ENCODE assay signal across 1 cellular context in genomic region chr12:76636141-76636692, GRCh38.
TF ChIP-seq lines count a peak whose summit lies in the region.

No MANE protein-coding gene starts in this region.

TF ChIP-seq in K562, 482 proteins besides CTCF, POLR2A, EP300 and RAD21 (continued from another document and continues in another):
- TF ChIP-seq NFIC (IDR thresholded peaks at IDR 0.05) (peak; percentile 70), ZZZ3 (IDR thresholded peaks at IDR 0.05) (no peak), CEBPG (CRISPR knock-in tag; IDR thresholded peaks at IDR 0.05) (no peak), CEBPG (tag; conservative IDR thresholded peaks at IDR 0.05 in 1 of 2, IDR thresholded peaks at IDR 0.05 in 1 of 2) (peak in 1 of 2 experiments; percentile 32; a peak in 1 of 4 replicates), MEIS2 (IDR thresholded peaks at IDR 0.05; ENCODE audit: partially characterized antibody) (peak; percentile 54), SMARCE1 (IDR thresholded peaks at IDR 0.05) (peak; percentile 51; the same call in 1 of the 2 replicates), ZNF143 (CRISPR knock-in tag; IDR thresholded peaks at IDR 0.05) (no peak), CBFA2T2 (conservative IDR thresholded peaks at IDR 0.05) (peak; percentile 89), TCF3 (CRISPR knock-in tag; IDR thresholded peaks at IDR 0.05) (peak; percentile 82), NCOR1 (IDR thresholded peaks at IDR 0.05) (peak; percentile 77), DNMT1 (IDR thresholded peaks at IDR 0.05) (no peak), CTBP1 (IDR thresholded peaks at IDR 0.05; ENCODE audit: borderline replicate concordance) (peak; percentile 54; the same call in 1 of the 2 replicates), KDM1A (IDR thresholded peaks at IDR 0.05) (peak; percentile 94), SMARCA4 (IDR thresholded peaks at IDR 0.05) (peak; percentile 74), GTF2E2 (tag; IDR thresholded peaks at IDR 0.05) (no peak), RCOR1 (IDR thresholded peaks at IDR 0.05; ENCODE audit: borderline replicate concordance in 1 of 2, low read depth in 2 of 2, low read length in 2 of 2) (peak; percentile 38 to 79; a peak in 3 of 4 replicates), ATF3 (IDR thresholded peaks at IDR 0.05) (peak; percentile 91), ATF3 (CRISPR knock-in tag; conservative IDR thresholded peaks at IDR 0.05) (no peak), CBFA2T3 (IDR thresholded peaks at IDR 0.05) (peak; percentile 93), ELF4 (CRISPR knock-in tag; IDR thresholded peaks at IDR 0.05) (no peak), CREB1 (IDR thresholded peaks at IDR 0.05) (peak; percentile 39; the same call in 1 of the 2 replicates), CREB1 (CRISPR knock-in tag; IDR thresholded peaks at IDR 0.05) (no peak), MNT (conservative IDR thresholded peaks at IDR 0.05) (peak in 1 of 2 experiments; percentile 43; a peak in 1 of 4 replicates), HCFC1 (IDR thresholded peaks at IDR 0.05; ENCODE audit: low read depth, low read length) (no peak), THAP7 (CRISPR knock-in tag; IDR thresholded peaks at IDR 0.05) (no peak), MTA2 (IDR thresholded peaks at IDR 0.05; ENCODE audit: low read depth) (peak; percentile 70), TAL1 (IDR thresholded peaks at IDR 0.05) (peak; percentile 86), MTF1 (CRISPR knock-in tag; IDR thresholded peaks at IDR 0.05; ENCODE audit: borderline replicate concordance) (no peak), ZNF77 (CRISPR knock-in tag; IDR thresholded peaks at IDR 0.05) (no peak), ZNF253 (CRISPR knock-in tag; conservative IDR thresholded peaks at IDR 0.05) (no peak), GATA2 (CRISPR knock-in tag; IDR thresholded peaks at IDR 0.05) (peak; percentile 56; the same call in 1 of the 2 replicates), DPF2 (IDR thresholded peaks at IDR 0.05) (peak; percentile 76), KDM2B (CRISPR knock-in tag; IDR thresholded peaks at IDR 0.05) (no peak), RFX1 (IDR thresholded peaks at IDR 0.05) (no peak), ZNF23 (CRISPR knock-in tag; IDR thresholded peaks at IDR 0.05) (no peak), JUN (IDR thresholded peaks at IDR 0.05; ENCODE audit: borderline replicate concordance, low read depth, low read length) (peak; percentile 45; the same call in 1 of the 2 replicates), JUN (CRISPR knock-in tag; IDR thresholded peaks at IDR 0.05; ENCODE audit: borderline replicate concordance) (no peak), HSF4 (CRISPR knock-in tag; IDR thresholded peaks at IDR 0.05; ENCODE audit: borderline replicate concordance) (no peak), ARID1B (IDR thresholded peaks at IDR 0.05) (peak; percentile 90), CCNT2 (IDR thresholded peaks at IDR 0.05; ENCODE audit: borderline replicate concordance, extremely low read depth, insufficient read length, low read depth, low read length) (no peak), ATF1 (CRISPR knock-in tag; IDR thresholded peaks at IDR 0.05) (no peak), ATF1 (tag; IDR thresholded peaks at IDR 0.05) (peak; percentile 47; the same call in 1 of the 2 replicates), PHB2 (IDR thresholded peaks at IDR 0.05; ENCODE audit: low read depth) (0 out of 2 replicates have a peak, but pooled peaks have one; percentile 19), TBL1XR1 (IDR thresholded peaks at IDR 0.05; ENCODE audit: low read length in 2 of 2) (no peak), HDAC2 (IDR thresholded peaks at IDR 0.05) (peak; percentile 88), PKNOX1 (IDR thresholded peaks at IDR 0.05) (peak; percentile 75), PML (IDR thresholded peaks at IDR 0.05; ENCODE audit: low read length) (peak; percentile 70), NR1H2 (CRISPR knock-in tag; IDR thresholded peaks at IDR 0.05) (no peak), ZSCAN32 (CRISPR knock-in tag; IDR thresholded peaks at IDR 0.05) (no peak), HDAC3 (IDR thresholded peaks at IDR 0.05; ENCODE audit: borderline replicate concordance, partially characterized antibody) (no peak), STAT5A (IDR thresholded peaks at IDR 0.05; ENCODE audit: borderline replicate concordance, low read length) (peak; percentile 71), ATF7 (IDR thresholded peaks at IDR 0.05) (peak; percentile 30; the same call in 1 of the 2 replicates), CREB3L1 (IDR thresholded peaks at IDR 0.05; ENCODE audit: borderline replicate concordance, low read depth) (no peak)
- TF ChIP-seq, protein P1, sequence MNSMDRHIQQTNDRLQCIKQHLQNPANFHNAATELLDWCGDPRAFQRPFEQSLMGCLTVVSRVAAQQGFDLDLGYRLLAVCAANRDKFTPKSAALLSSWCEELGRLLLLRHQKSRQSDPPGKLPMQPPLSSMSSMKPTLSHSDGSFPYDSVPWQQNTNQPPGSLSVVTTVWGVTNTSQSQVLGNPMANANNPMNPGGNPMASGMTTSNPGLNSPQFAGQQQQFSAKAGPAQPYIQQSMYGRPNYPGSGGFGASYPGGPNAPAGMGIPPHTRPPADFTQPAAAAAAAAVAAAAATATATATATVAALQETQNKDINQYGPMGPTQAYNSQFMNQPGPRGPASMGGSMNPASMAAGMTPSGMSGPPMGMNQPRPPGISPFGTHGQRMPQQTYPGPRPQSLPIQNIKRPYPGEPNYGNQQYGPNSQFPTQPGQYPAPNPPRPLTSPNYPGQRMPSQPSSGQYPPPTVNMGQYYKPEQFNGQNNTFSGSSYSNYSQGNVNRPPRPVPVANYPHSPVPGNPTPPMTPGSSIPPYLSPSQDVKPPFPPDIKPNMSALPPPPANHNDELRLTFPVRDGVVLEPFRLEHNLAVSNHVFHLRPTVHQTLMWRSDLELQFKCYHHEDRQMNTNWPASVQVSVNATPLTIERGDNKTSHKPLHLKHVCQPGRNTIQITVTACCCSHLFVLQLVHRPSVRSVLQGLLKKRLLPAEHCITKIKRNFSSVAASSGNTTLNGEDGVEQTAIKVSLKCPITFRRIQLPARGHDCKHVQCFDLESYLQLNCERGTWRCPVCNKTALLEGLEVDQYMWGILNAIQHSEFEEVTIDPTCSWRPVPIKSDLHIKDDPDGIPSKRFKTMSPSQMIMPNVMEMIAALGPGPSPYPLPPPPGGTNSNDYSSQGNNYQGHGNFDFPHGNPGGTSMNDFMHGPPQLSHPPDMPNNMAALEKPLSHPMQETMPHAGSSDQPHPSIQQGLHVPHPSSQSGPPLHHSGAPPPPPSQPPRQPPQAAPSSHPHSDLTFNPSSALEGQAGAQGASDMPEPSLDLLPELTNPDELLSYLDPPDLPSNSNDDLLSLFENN (IDR thresholded peaks at IDR 0.05; ENCODE audit: low read depth in 2 of 2, low read length in 2 of 2): 0 out of 4 replicates have a peak, but pooled peaks of 1 of the 2 experiments have one; percentile 56
- TF ChIP-seq, protein P2, sequence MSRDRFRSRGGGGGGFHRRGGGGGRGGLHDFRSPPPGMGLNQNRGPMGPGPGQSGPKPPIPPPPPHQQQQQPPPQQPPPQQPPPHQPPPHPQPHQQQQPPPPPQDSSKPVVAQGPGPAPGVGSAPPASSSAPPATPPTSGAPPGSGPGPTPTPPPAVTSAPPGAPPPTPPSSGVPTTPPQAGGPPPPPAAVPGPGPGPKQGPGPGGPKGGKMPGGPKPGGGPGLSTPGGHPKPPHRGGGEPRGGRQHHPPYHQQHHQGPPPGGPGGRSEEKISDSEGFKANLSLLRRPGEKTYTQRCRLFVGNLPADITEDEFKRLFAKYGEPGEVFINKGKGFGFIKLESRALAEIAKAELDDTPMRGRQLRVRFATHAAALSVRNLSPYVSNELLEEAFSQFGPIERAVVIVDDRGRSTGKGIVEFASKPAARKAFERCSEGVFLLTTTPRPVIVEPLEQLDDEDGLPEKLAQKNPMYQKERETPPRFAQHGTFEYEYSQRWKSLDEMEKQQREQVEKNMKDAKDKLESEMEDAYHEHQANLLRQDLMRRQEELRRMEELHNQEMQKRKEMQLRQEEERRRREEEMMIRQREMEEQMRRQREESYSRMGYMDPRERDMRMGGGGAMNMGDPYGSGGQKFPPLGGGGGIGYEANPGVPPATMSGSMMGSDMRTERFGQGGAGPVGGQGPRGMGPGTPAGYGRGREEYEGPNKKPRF (IDR thresholded peaks at IDR 0.05; ENCODE audit: low read depth, low read length): no peak
- TF ChIP-seq, protein P3, sequence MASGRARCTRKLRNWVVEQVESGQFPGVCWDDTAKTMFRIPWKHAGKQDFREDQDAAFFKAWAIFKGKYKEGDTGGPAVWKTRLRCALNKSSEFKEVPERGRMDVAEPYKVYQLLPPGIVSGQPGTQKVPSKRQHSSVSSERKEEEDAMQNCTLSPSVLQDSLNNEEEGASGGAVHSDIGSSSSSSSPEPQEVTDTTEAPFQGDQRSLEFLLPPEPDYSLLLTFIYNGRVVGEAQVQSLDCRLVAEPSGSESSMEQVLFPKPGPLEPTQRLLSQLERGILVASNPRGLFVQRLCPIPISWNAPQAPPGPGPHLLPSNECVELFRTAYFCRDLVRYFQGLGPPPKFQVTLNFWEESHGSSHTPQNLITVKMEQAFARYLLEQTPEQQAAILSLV (tag; IDR thresholded peaks at IDR 0.05): 0 out of 2 replicates have a peak, but pooled peaks have one; percentile 34
- TF ChIP-seq, protein P4, sequence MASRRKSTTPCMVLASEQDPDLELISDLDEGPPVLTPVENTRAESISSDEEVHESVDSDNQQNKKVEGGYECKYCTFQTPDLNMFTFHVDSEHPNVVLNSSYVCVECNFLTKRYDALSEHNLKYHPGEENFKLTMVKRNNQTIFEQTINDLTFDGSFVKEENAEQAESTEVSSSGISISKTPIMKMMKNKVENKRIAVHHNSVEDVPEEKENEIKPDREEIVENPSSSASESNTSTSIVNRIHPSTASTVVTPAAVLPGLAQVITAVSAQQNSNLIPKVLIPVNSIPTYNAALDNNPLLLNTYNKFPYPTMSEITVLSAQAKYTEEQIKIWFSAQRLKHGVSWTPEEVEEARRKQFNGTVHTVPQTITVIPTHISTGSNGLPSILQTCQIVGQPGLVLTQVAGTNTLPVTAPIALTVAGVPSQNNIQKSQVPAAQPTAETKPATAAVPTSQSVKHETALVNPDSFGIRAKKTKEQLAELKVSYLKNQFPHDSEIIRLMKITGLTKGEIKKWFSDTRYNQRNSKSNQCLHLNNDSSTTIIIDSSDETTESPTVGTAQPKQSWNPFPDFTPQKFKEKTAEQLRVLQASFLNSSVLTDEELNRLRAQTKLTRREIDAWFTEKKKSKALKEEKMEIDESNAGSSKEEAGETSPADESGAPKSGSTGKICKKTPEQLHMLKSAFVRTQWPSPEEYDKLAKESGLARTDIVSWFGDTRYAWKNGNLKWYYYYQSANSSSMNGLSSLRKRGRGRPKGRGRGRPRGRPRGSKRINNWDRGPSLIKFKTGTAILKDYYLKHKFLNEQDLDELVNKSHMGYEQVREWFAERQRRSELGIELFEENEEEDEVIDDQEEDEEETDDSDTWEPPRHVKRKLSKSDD (conservative IDR thresholded peaks at IDR 0.05; ENCODE audit: low read length): no peak
